8 cellular contexts compared by ENCODE assay signal in genomic region chr17:75633484-75634375, GRCh38. TPM values are rescaled to one million over a fixed set of nuclear protein-coding genes. Genes with fewer than 3 reads are reported as not detected.
A peak's percentile ranks its signal among the peaks of the same experiment; 100 is the strongest.
DNase-seq lines count a peak whose midpoint lies in the region; ATAC-seq and TF ChIP-seq lines count a peak whose summit lies in the region.

No MANE protein-coding gene starts in this region.

- no peaks in the 10 kb centered on the region for H3K9me3 Mint-ChIP-seq in activated T-cell treated with anti-CD3 and anti-CD28 coated beads, Interleukin-2, amount 50 U/mL, for 72 hours
- H3K9me3 Mint-ChIP-seq in naive B cell = no peaks in the 10 kb centered on the region

- H3K27ac ChIP-seq in OCI-LY1 (ENCODE audit: low read depth, low read length, poor library complexity, severe bottlenecking) (no peak overlapping the region), substantia nigra (ENCODE audit: low read depth, low read length, poor library complexity, severe bottlenecking) (peak overlapping the region; percentile 100)

- peaks cover 6% of the 10 kb centered on the region for H3K4me1 Mint-ChIP-seq in activated T-cell treated with anti-CD3 and anti-CD28 coated beads, Interleukin-2, amount 50 U/mL, for 72 hours (ENCODE audit: low read depth)
- H3K4me1 Mint-ChIP-seq in naive B cell = peaks cover 5 to 20% (median 18%) of the 10 kb centered on the region in 3 donors

- H3K4me3 ChIP-seq in OCI-LY1 (ENCODE audit: low read depth, low read length, poor library complexity, severe bottlenecking) (no peak overlapping the region), fibroblast of mammary gland (ENCODE audit: control insufficient read depth, low read depth, low read length) (no peak overlapping the region)

- TF ChIP-seq CTCF in OCI-LY1 (IDR thresholded peaks at IDR 0.05; ENCODE audit: low read length) (peak; percentile 49; the same call in 1 of the 2 replicates), fibroblast of mammary gland (conservative IDR thresholded peaks at IDR 0.05; ENCODE audit: control insufficient read depth, insufficient read depth, low read depth, low read length) (peak; percentile 65)

- peaks cover 16% of the 10 kb centered on the region; the same call in 1 of the 2 replicates for H3K36me3 ChIP-seq in OCI-LY1 (ENCODE audit: insufficient read depth, low read length)

- H3K4me2 ChIP-seq in OCI-LY1 (ENCODE audit: low read length) = no peak overlapping the region

- no peaks in the 10 kb centered on the region for H3K4me1 ChIP-seq in OCI-LY1 (ENCODE audit: insufficient read depth, low read length, severe bottlenecking)

- peak; percentile 8 to 14 for ATAC-seq in activated T-cell treated with anti-CD3 and anti-CD28 coated beads, Interleukin-2, amount 50 U/mL, for 72 hours (replicated peaks in 1 of 2)
- ATAC-seq in naive B cell (ENCODE audit: low read depth in 2 of 2) (peak; percentile 33 to 57), HG03520 (IDR thresholded peaks at IDR 0.05; ENCODE audit: unreplicated experiment) (no peak)

- no peak overlapping the region for H3K4me3 Mint-ChIP-seq in activated T-cell treated with anti-CD3 and anti-CD28 coated beads, Interleukin-2, amount 50 U/mL, for 72 hours
- peak overlapping the region in 3 of 8 donors; percentile 39 to 58 (median 44) for H3K4me3 Mint-ChIP-seq in naive B cell

- H3F3A ChIP-seq in OCI-LY1 (ENCODE audit: insufficient read depth, low read length) = no peaks in the 10 kb centered on the region

- no peaks in the 10 kb centered on the region for H3K27me3 ChIP-seq in OCI-LY1 (ENCODE audit: insufficient read depth, low read length)

- H3K9me2 ChIP-seq in OCI-LY1 (ENCODE audit: low read depth, low read length) = no peaks in the 10 kb centered on the region

- no peak overlapping the region for H3K27ac Mint-ChIP-seq in activated T-cell treated with anti-CD3 and anti-CD28 coated beads, Interleukin-2, amount 50 U/mL, for 72 hours
- peak overlapping the region in 2 of 6 donors; percentile 65 to 92 for H3K27ac Mint-ChIP-seq in naive B cell

- H4K20me1 ChIP-seq in OCI-LY1 (ENCODE audit: insufficient read depth, low read length) = no peaks in the 10 kb centered on the region

- H3K36me3 Mint-ChIP-seq in activated T-cell treated with anti-CD3 and anti-CD28 coated beads, Interleukin-2, amount 50 U/mL, for 72 hours (ENCODE audit: insufficient read depth in 2 of 2) = no peaks in the 10 kb centered on the region
- H3K36me3 Mint-ChIP-seq in naive B cell = no peaks in the 10 kb centered on the region

- DNase-seq in COLO668 (lab: John Stamatoyannopoulos, UW; ENCODE audit: unreplicated experiment) (peak; percentile 87), HuH-7 (ENCODE audit: low spot score) (peak; percentile 98), fibroblast of mammary gland (ENCODE audit: low read depth) (peak; percentile 87), naive B cell (peak; percentile 40), substantia nigra (lab: John Stamatoyannopoulos, UW) (peak in 44 of 49 donors; percentile 44 to 85 (median 71))
- DNase-seq in activated T-cell treated with anti-CD3 and anti-CD28 coated beads, Interleukin-2, amount 50 U/mL, for 72 hours = peak; percentile 24 to 55

- H3K79me2 ChIP-seq in OCI-LY1 (ENCODE audit: insufficient read depth, low read length) = no peaks in the 10 kb centered on the region

- H3K9ac ChIP-seq in OCI-LY1 (ENCODE audit: low read length) = no peak overlapping the region

- H3K9me3 ChIP-seq in OCI-LY1 (ENCODE audit: low read length) = no peaks in the 10 kb centered on the region

- H3K27me3 Mint-ChIP-seq in activated T-cell treated with anti-CD3 and anti-CD28 coated beads, Interleukin-2, amount 50 U/mL, for 72 hours (ENCODE audit: low read depth) = no peaks in the 10 kb centered on the region
- H3K27me3 Mint-ChIP-seq in naive B cell = no peaks in the 10 kb centered on the region

- no peak overlapping the region for H2AFZ ChIP-seq in OCI-LY1 (ENCODE audit: low read length)

RNA-seq across cellular contexts. Expression of gene SMIM5, which starts 0.5 kb away (rescaled TPM):
- total RNA-seq in activated T-cell treated with anti-CD3 and anti-CD28 coated beads, Interleukin-2, amount 50 U/mL, for 72 hours = 1 to 10 TPM; 1.4 to 2.4 TPM
- 1 to 10 TPM in 2 of 6 donors, under 1 TPM in 2, not detected in 2; 0.24 to 1.3 (median 1.1) TPM for polyA plus RNA-seq in naive B cell (ENCODE audit: low read depth in 6 of 6)

RNA-seq across cellular contexts. Expression of gene RECQL5, which starts 33.2 kb away (rescaled TPM):
- total RNA-seq in activated T-cell treated with anti-CD3 and anti-CD28 coated beads, Interleukin-2, amount 50 U/mL, for 72 hours = 10 to 100 TPM; 50.7 to 58.5 TPM
- 10 to 100 TPM in 5 of 6 donors, 1 to 10 TPM in 1; 3.6 to 29.4 (median 16.3) TPM for polyA plus RNA-seq in naive B cell (ENCODE audit: low read depth in 6 of 6)

RNA-seq across cellular contexts. Expression of gene SAP30BP, which starts 33.4 kb away (rescaled TPM):
- total RNA-seq in activated T-cell treated with anti-CD3 and anti-CD28 coated beads, Interleukin-2, amount 50 U/mL, for 72 hours = 100 to 1,000 TPM in 1 of 2 donors, 10 to 100 TPM in 1; 97.0 to 112 TPM
- polyA plus RNA-seq in naive B cell (ENCODE audit: low read depth in 6 of 6) = 100 to 1,000 TPM in 1 of 6 donors, 10 to 100 TPM in 5; 72.3 to 105 (median 95.6) TPM

RNA-seq across cellular contexts. Expression of gene MYO15B, which starts 46.1 kb away (rescaled TPM):
- total RNA-seq in activated T-cell treated with anti-CD3 and anti-CD28 coated beads, Interleukin-2, amount 50 U/mL, for 72 hours = 100 to 1,000 TPM; 102 to 121 TPM
- polyA plus RNA-seq in naive B cell (ENCODE audit: low read depth in 6 of 6) = 1 to 10 TPM; 2.9 to 5.9 (median 3.5) TPM

Comparison
In these comparisons a context has a peak if more than half of its experiments do, and no peak if none do; other contexts are left out.
1. DNase-seq: peak in every context shown above with its lines; median percentile 98 in HuH-7; 87 in COLO668; 87 in fibroblast of mammary gland; 71 in substantia nigra; 40 in naive B cell; 40 in activated T-cell treated with anti-CD3 and anti-CD28 coated beads, Interleukin-2, amount 50 U/mL, for 72 hours.